Comparison of ENCODE assay signal across 13 cellular contexts in the genomic region with DNA sequence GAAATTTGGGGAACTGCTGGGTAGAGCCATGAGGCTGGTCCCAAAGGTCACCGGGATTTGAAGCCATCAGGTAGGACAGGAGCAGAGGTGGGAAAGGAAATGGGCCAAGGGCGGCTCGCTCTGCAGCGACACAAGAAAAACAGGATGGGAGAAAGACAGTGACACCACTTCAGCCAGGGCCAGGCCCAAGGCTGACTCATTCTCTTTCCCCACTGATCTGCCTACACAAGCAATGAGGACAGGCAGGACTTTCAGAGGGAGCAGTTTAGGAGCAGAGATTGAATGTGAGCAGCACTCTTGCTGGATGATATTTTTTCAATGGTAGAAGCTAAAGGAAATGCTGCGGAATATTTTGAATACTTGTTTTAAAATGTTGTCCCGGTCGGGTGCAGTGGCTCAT. TPM values are rescaled to one million over a fixed set of nuclear protein-coding genes. Genes with fewer than 3 reads are reported as not detected.
DNase-seq lines count a peak whose midpoint lies in the region; ATAC-seq, FAIRE-seq and TF ChIP-seq lines count a peak whose summit lies in the region.
"Had no signal": no experiment of that assay in that cellular context is flagged by ENCODE, and none has a peak within 500 bp of the region (broad histone marks: within the 10 kb centered on the region; RNA-seq: fewer than 3 reads in every experiment).

No MANE protein-coding gene starts in this region.

- in situ Hi-C loops in astrocyte of the spinal cord (cut with HindIII; ENCODE audit: low sequenced_read_pairs) = no loop called here

- CTCF ChIA-PET in HEK293 (lab: Yijun Ruan, JAX) = no interaction called here

- TF ChIP-seq CTCF in HEK293 (tag by site-specific recombination; IDR thresholded peaks at IDR 0.05) (no peak), astrocyte of the spinal cord (IDR thresholded peaks at IDR 0.05; ENCODE audit: low read depth, low read length) (no peak)

- POLR2A ChIA-PET in HEK293 (lab: Yijun Ruan, JAX) = no interaction called here

- H3K27me3 ChIP-seq in effector memory CD4-positive, alpha-beta T cell (replicated peaks; ENCODE audit: control insufficient read depth, insufficient read depth, low read length, poor library complexity, severe bottlenecking) = no peaks in the 10 kb centered on the region
- H3K27me3 ChIP-seq: right lobe of liver had no signal

- H3K36me3 ChIP-seq in HEK293 (ENCODE audit: control insufficient read depth in 2 of 2, insufficient read depth in 1 of 2, low read length in 2 of 2) = no peaks in the 10 kb centered on the region; a peak in 1 of 3 replicates
- peaks cover 4% of the 10 kb centered on the region for H3K36me3 ChIP-seq in effector memory CD4-positive, alpha-beta T cell (ENCODE audit: control insufficient read depth, insufficient read depth, low read length)
- H3K36me3 ChIP-seq: right lobe of liver, WERI-Rb-1 had no signal

- H3K9me3 ChIP-seq in HEK293 (ENCODE audit: control insufficient read depth, insufficient read depth, low read depth, low read length) = no peaks in the 10 kb centered on the region
- no peaks in the 10 kb centered on the region for H3K9me3 ChIP-seq in effector memory CD4-positive, alpha-beta T cell (ENCODE audit: control insufficient read depth, low read length)
- H3K9me3 ChIP-seq: right lobe of liver had no signal

- H3K4me3 ChIP-seq in HEK293 (ENCODE audit: low read depth, low read length) (no peak overlapping the region), astrocyte of the spinal cord (ENCODE audit: low read depth, low read length) (no peak overlapping the region)
- no peak overlapping the region for H3K4me3 ChIP-seq in effector memory CD4-positive, alpha-beta T cell (ENCODE audit: insufficient read depth, low read depth, low read length, poor library complexity, severe bottlenecking)
- H3K4me3 ChIP-seq: right lobe of liver had no signal

- peaks cover 6% of the 10 kb centered on the region for H3K4me1 ChIP-seq in HEK293 (ENCODE audit: control insufficient read depth, insufficient read depth, low read length)
- H3K4me1 ChIP-seq in effector memory CD4-positive, alpha-beta T cell (ENCODE audit: control insufficient read depth, insufficient read depth, low read length, poor library complexity, severe bottlenecking) = peaks cover 13% of the 10 kb centered on the region

- DNase-seq in AG08395 (ENCODE audit: low spot score) (peak; percentile 55), astrocyte of the spinal cord (ENCODE audit: low read depth, low spot score) (peak; percentile 65), kidney glomerular epithelial cell (lab: John Stamatoyannopoulos, UW) (peak; percentile 39), GM12892 (ENCODE audit: insufficient read length) (no peak), superior temporal gyrus (ENCODE audit: extremely low spot score) (no peak)
- DNase-seq in effector memory CD4-positive, alpha-beta T cell = no peak
- DNase-seq: DMS 273 treated with DMSO at 0.1 percent for 48 hours; NCI-H69; right lobe of liver; stimulated activated naive CD4-positive, alpha-beta T cell treated with Interleukin-2 at 50 U/mL for 16 hours; WERI-Rb-1 had no signal

- no peak for TF ChIP-seq POLR2A in GM12892 (IDR thresholded peaks at IDR 0.05; ENCODE audit: low read depth, low read length)

- no peak overlapping the region for H3K27ac ChIP-seq in HEK293 (ENCODE audit: extremely low read depth, low read depth, low read length)
- H3K27ac ChIP-seq in effector memory CD4-positive, alpha-beta T cell (ENCODE audit: insufficient read depth, low read length, poor library complexity, severe bottlenecking) = no peak overlapping the region
- H3K27ac ChIP-seq: right lobe of liver, WERI-Rb-1 had no signal

- no peak for FAIRE-seq in GM12892 (lab: Jason Lieb, UNC)

- ATAC-seq in GM18858 (IDR thresholded peaks at IDR 0.05; ENCODE audit: unreplicated experiment) = no peak

TF ChIP-seq in HEK293, 187 proteins besides CTCF, POLR2A, EP300 and RAD21:
- TF ChIP-seq PRDM1 (tag by site-specific recombination; IDR thresholded peaks at IDR 0.05) (0 out of 2 replicates have a peak, but pooled peaks have one; percentile 25), EGR2 (tag by site-specific recombination; IDR thresholded peaks at IDR 0.05; ENCODE audit: low read depth) (peak; percentile 22; the same call in 1 of the 2 replicates), ZNF341 (tag by site-specific recombination; IDR thresholded peaks at IDR 0.05; ENCODE audit: low read depth) (no peak)
- TF ChIP-seq, protein P1, sequence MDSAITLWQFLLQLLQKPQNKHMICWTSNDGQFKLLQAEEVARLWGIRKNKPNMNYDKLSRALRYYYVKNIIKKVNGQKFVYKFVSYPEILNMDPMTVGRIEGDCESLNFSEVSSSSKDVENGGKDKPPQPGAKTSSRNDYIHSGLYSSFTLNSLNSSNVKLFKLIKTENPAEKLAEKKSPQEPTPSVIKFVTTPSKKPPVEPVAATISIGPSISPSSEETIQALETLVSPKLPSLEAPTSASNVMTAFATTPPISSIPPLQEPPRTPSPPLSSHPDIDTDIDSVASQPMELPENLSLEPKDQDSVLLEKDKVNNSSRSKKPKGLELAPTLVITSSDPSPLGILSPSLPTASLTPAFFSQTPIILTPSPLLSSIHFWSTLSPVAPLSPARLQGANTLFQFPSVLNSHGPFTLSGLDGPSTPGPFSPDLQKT (IDR thresholded peaks at IDR 0.05; ENCODE audit: borderline replicate concordance, low read depth, low read length) = no peak

RNA-seq across cellular contexts. Expression of a gene that starts 3.5 kb away (rescaled TPM):
- polyA plus RNA-seq in GM12892 (2012; ENCODE audit: missing spikeins) = 20.5 TPM

Comparison
In these comparisons a context has a peak if more than half of its experiments do, and no peak if none do; other contexts are left out.
1. DNase-seq: peak in AG08395 (single experiment), astrocyte of the spinal cord (single experiment) and kidney glomerular epithelial cell (single experiment); none in GM12892 (single experiment), superior temporal gyrus (single experiment) and effector memory CD4-positive, alpha-beta T cell (0 of 3).